In genomic region chr15:99732268-99732641, GRCh38 we compare ENCODE assay signal across 8 cellular contexts. TPM values are rescaled to one million over a fixed set of nuclear protein-coding genes. Genes with fewer than 3 reads are reported as not detected.
A peak's percentile ranks its signal among the peaks of the same experiment; 100 is the strongest.
DNase-seq lines count a peak whose midpoint lies in the region; ATAC-seq and TF ChIP-seq lines count a peak whose summit lies in the region.

No MANE protein-coding gene starts in this region.

- POLR2A ChIA-PET in HEK293 (lab: Yijun Ruan, JAX): interaction anchor here (2.0 kb wide), 1 partner anchor 166 kb away, joined by 4 read pairs; the partner anchor contains the start of gene MEF2A

- CTCF ChIA-PET in HEK293 (lab: Yijun Ruan, JAX): interaction anchor here (0.5 to 4.2 kb wide), 7 partner anchors 23 to 1070 kb away, joined by 3 to 26 read pairs (median 9); no protein-coding TSS in a partner anchor

- H3K27ac ChIP-seq in HEK293 (ENCODE audit: extremely low read depth, low read depth, low read length) (no peak overlapping the region), iPS DF 6.9 (ENCODE audit: low read length) (no peak overlapping the region), spleen (peak overlapping the region in 3 of 8 donors; percentile 82 to 89 (median 88))

- H3K27me3 ChIP-seq in iPS DF 6.9 (ENCODE audit: control insufficient read depth, insufficient read depth, low read length) (peaks cover 2% of the 10 kb centered on the region; the same call in 1 of the 2 replicates), spleen (replicated peaks in 1 of 7) (no peaks in the 10 kb centered on the region)

- intact Hi-C loops in activated T-helper 2 cell treated with anti-CD3 and anti-CD28 coated beads, Interferon-gamma antibody, Interleukin-2, Interleukin-4, amounts not matched to agents 10 μg/mL and 5 μg/mL and 100 μg/mL, durations not matched to agents 14 hours and 24 hours and 36 hours (cut with micrococcal nuclease): loop anchor here (5.0 kb wide), 1 partner anchor 870 kb away; the partner anchor contains the start of genes ASB7 and LINS1
- intact Hi-C loops in spleen (cut with DNase I; ENCODE audit: low total_unique reads): no loop called here

- H3K4me1 Mint-ChIP-seq in activated T-helper 2 cell treated with anti-CD3 and anti-CD28 coated beads, Interferon-gamma antibody, Interleukin-2, Interleukin-4, amounts not matched to agents 10 μg/mL and 5 μg/mL and 100 μg/mL, durations not matched to agents 14 hours and 24 hours and 36 hours (ENCODE audit: low read depth): peaks cover 19% of the 10 kb centered on the region

- peak overlapping the region; percentile 76 for H3K4me3 Mint-ChIP-seq in activated T-helper 2 cell treated with anti-CD3 and anti-CD28 coated beads, Interferon-gamma antibody, Interleukin-2, Interleukin-4, amounts not matched to agents 10 μg/mL and 5 μg/mL and 100 μg/mL, durations not matched to agents 14 hours and 24 hours and 36 hours (ENCODE audit: low read depth)

- H3K9me3 ChIP-seq in HEK293 (ENCODE audit: control insufficient read depth, insufficient read depth, low read depth, low read length): no peaks in the 10 kb centered on the region
- no peaks in the 10 kb centered on the region for H3K9me3 ChIP-seq in iPS DF 6.9 (ENCODE audit: control insufficient read depth, insufficient read depth, low read length)
- H3K9me3 ChIP-seq in spleen: no peaks in the 10 kb centered on the region

- TF ChIP-seq POLR2A in spleen (IDR thresholded peaks at IDR 0.05): no peak

- H3K4me1 ChIP-seq in HEK293 (ENCODE audit: control insufficient read depth, insufficient read depth, low read length) (peaks cover 5% of the 10 kb centered on the region; the same call in 1 of the 2 replicates), iPS DF 6.9 (ENCODE audit: control insufficient read depth, insufficient read depth, low read length) (no peaks in the 10 kb centered on the region), spleen (peaks cover 0 to 37% (median 21%) of the 10 kb centered on the region in 6 donors)

- H3K4me3 ChIP-seq in HEK293 (ENCODE audit: low read depth, low read length): peak overlapping the region; percentile 81
- peak overlapping the region; percentile 98; the same call in 1 of the 2 replicates for H3K4me3 ChIP-seq in iPS DF 6.9 (ENCODE audit: low read length)
- H3K4me3 ChIP-seq in spleen: peak overlapping the region; percentile 83 to 97 (median 88)

- WGBS in iPS DF 6.9 (ENCODE audit: insufficient coverage, insufficient read length): no CpG with 5 or more reads among the region's 8 CpGs
- WGBS in spleen, 5 donors: 45 to 51% (median 47%) methylated on average over 8 of the region's 8 CpGs

- no peak for DNase-seq in activated T-helper 2 cell treated with anti-CD3 and anti-CD28 coated beads, Interferon-gamma antibody, Interleukin-2, Interleukin-4, amounts not matched to agents 10 μg/mL and 5 μg/mL and 100 μg/mL, durations not matched to agents 14 hours and 24 hours and 36 hours (ENCODE audit: low spot score)
- DNase-seq in iPS DF 6.9 (ENCODE audit: low read depth, low spot score) (no peak), spleen (no peak)
- no peak for DNase-seq in NK-92 treated with Interleukin-12 subunit alpha and Interleukin-12 subunit beta, amount 100 ng/mL, for 24 hours (lab: John Stamatoyannopoulos, UW)

- H3K27me3 Mint-ChIP-seq in activated T-helper 2 cell treated with anti-CD3 and anti-CD28 coated beads, Interferon-gamma antibody, Interleukin-2, Interleukin-4, amounts not matched to agents 10 μg/mL and 5 μg/mL and 100 μg/mL, durations not matched to agents 14 hours and 24 hours and 36 hours (ENCODE audit: low read depth): no peaks in the 10 kb centered on the region

- H3K36me3 ChIP-seq in HEK293 (ENCODE audit: control insufficient read depth in 2 of 2, insufficient read depth in 1 of 2, low read length in 2 of 2) (peaks cover 0 to 32% of the 10 kb centered on the region in 2 experiments; a peak in 2 of 3 replicates), iPS DF 6.9 (ENCODE audit: control insufficient read depth, insufficient read depth, low read length) (0 out of 2 replicates have a peak, but pooled peaks cover 2% of the 10 kb centered on the region), spleen (peaks cover 0 to 28% (median 12%) of the 10 kb centered on the region in 6 donors)

- no peaks in the 10 kb centered on the region for H3K9me3 Mint-ChIP-seq in activated T-helper 2 cell treated with anti-CD3 and anti-CD28 coated beads, Interferon-gamma antibody, Interleukin-2, Interleukin-4, amounts not matched to agents 10 μg/mL and 5 μg/mL and 100 μg/mL, durations not matched to agents 14 hours and 24 hours and 36 hours

- H3K36me3 Mint-ChIP-seq in activated T-helper 2 cell treated with anti-CD3 and anti-CD28 coated beads, Interferon-gamma antibody, Interleukin-2, Interleukin-4, amounts not matched to agents 10 μg/mL and 5 μg/mL and 100 μg/mL, durations not matched to agents 14 hours and 24 hours and 36 hours (ENCODE audit: low read depth): peaks cover 9% of the 10 kb centered on the region

- ATAC-seq in GM21737 (IDR thresholded peaks at IDR 0.05; ENCODE audit: unreplicated experiment) (no peak), HG03095 (IDR thresholded peaks at IDR 0.05; ENCODE audit: unreplicated experiment) (no peak), GM18517 (IDR thresholded peaks at IDR 0.05; ENCODE audit: unreplicated experiment) (no peak)

- H3K27ac Mint-ChIP-seq in activated T-helper 2 cell treated with anti-CD3 and anti-CD28 coated beads, Interferon-gamma antibody, Interleukin-2, Interleukin-4, amounts not matched to agents 10 μg/mL and 5 μg/mL and 100 μg/mL, durations not matched to agents 14 hours and 24 hours and 36 hours: peak overlapping the region; percentile 42

- TF ChIP-seq CTCF in HEK293 (tag by site-specific recombination; IDR thresholded peaks at IDR 0.05) (no peak), spleen (IDR thresholded peaks at IDR 0.05 in 8 of 11, conservative IDR thresholded peaks at IDR 0.05 in 3 of 11) (no peak)

TF ChIP-seq in HEK293, 187 proteins besides CTCF, POLR2A, EP300 and RAD21:
- TF ChIP-seq SP2 (tag by site-specific recombination; IDR thresholded peaks at IDR 0.05) (no peak), MYNN (tag by site-specific recombination; IDR thresholded peaks at IDR 0.05; ENCODE audit: borderline replicate concordance) (peak; percentile 89), ZNF16 (tag by site-specific recombination; IDR thresholded peaks at IDR 0.05; ENCODE audit: low read depth) (no peak)
- TF ChIP-seq, protein P1, sequence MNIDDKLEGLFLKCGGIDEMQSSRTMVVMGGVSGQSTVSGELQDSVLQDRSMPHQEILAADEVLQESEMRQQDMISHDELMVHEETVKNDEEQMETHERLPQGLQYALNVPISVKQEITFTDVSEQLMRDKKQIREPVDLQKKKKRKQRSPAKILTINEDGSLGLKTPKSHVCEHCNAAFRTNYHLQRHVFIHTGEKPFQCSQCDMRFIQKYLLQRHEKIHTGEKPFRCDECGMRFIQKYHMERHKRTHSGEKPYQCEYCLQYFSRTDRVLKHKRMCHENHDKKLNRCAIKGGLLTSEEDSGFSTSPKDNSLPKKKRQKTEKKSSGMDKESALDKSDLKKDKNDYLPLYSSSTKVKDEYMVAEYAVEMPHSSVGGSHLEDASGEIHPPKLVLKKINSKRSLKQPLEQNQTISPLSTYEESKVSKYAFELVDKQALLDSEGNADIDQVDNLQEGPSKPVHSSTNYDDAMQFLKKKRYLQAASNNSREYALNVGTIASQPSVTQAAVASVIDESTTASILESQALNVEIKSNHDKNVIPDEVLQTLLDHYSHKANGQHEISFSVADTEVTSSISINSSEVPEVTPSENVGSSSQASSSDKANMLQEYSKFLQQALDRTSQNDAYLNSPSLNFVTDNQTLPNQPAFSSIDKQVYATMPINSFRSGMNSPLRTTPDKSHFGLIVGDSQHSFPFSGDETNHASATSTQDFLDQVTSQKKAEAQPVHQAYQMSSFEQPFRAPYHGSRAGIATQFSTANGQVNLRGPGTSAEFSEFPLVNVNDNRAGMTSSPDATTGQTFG (tag by site-specific recombination; IDR thresholded peaks at IDR 0.05; ENCODE audit: borderline replicate concordance): no peak

RNA-seq across cellular contexts. Expression of gene LYSMD4, which starts 1.0 kb away (rescaled TPM):
- total RNA-seq in activated T-helper 2 cell treated with anti-CD3 and anti-CD28 coated beads, Interferon-gamma antibody, Interleukin-2, Interleukin-4, amounts not matched to agents 10 μg/mL and 5 μg/mL and 100 μg/mL, durations not matched to agents 14 hours and 24 hours and 36 hours: 6.8 and 7.6 TPM in 2 replicates
- total RNA-seq in spleen: 10 to 100 TPM in 1 of 7 donors, 1 to 10 TPM in 6; 5.4 to 13.3 (median 7.6) TPM
- 1 to 10 TPM; 2.5 to 5.7 (median 4.8) TPM for polyA plus RNA-seq in spleen
